In genomic region chr5:2017540-2018389, GRCh38 we compare ENCODE assay signal across 8 cellular contexts.
DNase-seq lines count a peak whose midpoint lies in the region; ATAC-seq and TF ChIP-seq lines count a peak whose summit lies in the region.

No MANE protein-coding gene starts in this region.

- TF ChIP-seq CTCF in KMS-11 (conservative IDR thresholded peaks at IDR 0.05; ENCODE audit: low read depth, low read length): peak; percentile 51
- TF ChIP-seq CTCF in astrocyte of the cerebellum (IDR thresholded peaks at IDR 0.05; ENCODE audit: low read depth, low read length, missing control alignments): peak; percentile 36
- peak in 3 of 4 experiments; percentile 33 to 53 (median 40) for TF ChIP-seq CTCF in prostate gland (IDR thresholded peaks at IDR 0.05)
- no peak for TF ChIP-seq CTCF in tibial artery (IDR thresholded peaks at IDR 0.05)

- peak; percentile 42 for DNase-seq in NOMO-1 treated with DMSO at 0.1 percent for 48 hours (lab: John Stamatoyannopoulos, UW; ENCODE audit: unreplicated experiment)
- no peak for DNase-seq in NOMO-1 treated with dmso at 0.1 percent for 144 hours (lab: John Stamatoyannopoulos, UW; ENCODE audit: unreplicated experiment)
- no peak for DNase-seq in astrocyte of the cerebellum (ENCODE audit: low read depth)
- no peak for DNase-seq in prostate gland (ENCODE audit: low spot score)
- DNase-seq in NK-92 treated with Interleukin-12 subunit alpha and Interleukin-12 subunit beta, amount 100 ng/mL, for 24 hours (lab: John Stamatoyannopoulos, UW): no peak
- DNase-seq in tibial artery: no peak

- H3K9me3 ChIP-seq in prostate gland: no peaks in the 10 kb centered on the region
- H3K9me3 ChIP-seq in tibial artery: no peaks in the 10 kb centered on the region

- H4K20me1 ChIP-seq in KMS-11 (ENCODE audit: insufficient read depth): no peaks in the 10 kb centered on the region

- no peak overlapping the region for H3K9ac ChIP-seq in KMS-11

- intact Hi-C loops in prostate gland (cut with DNase I): no loop called here
- intact Hi-C loops in tibial artery (cut with DNase I; ENCODE audit: low total_unique reads): no loop called here

- H3K36me3 ChIP-seq in KMS-11 (ENCODE audit: insufficient read depth): no peaks in the 10 kb centered on the region
- no peaks in the 10 kb centered on the region for H3K36me3 ChIP-seq in prostate gland
- no peaks in the 10 kb centered on the region for H3K36me3 ChIP-seq in tibial artery

- H3K27me3 ChIP-seq in KMS-11 (ENCODE audit: insufficient read depth, low read depth) (no peaks in the 10 kb centered on the region), prostate gland (replicated peaks; ENCODE audit: insufficient read depth) (no peaks in the 10 kb centered on the region), tibial artery (no peaks in the 10 kb centered on the region)

- no peak overlapping the region for H2AFZ ChIP-seq in KMS-11 (ENCODE audit: low read depth)

- H3K4me1 ChIP-seq in KMS-11 (ENCODE audit: low read depth, poor library complexity, severe bottlenecking) (no peaks in the 10 kb centered on the region), prostate gland (replicated peaks) (no peaks in the 10 kb centered on the region), tibial artery (no peaks in the 10 kb centered on the region)

- no peak overlapping the region for H3K4me3 ChIP-seq in KMS-11 (IDR thresholded peaks at IDR 0.05; ENCODE audit: insufficient read depth, low read depth, low read length)
- no peak overlapping the region for H3K4me3 ChIP-seq in astrocyte of the cerebellum (ENCODE audit: low read depth, low read length)
- H3K4me3 ChIP-seq in prostate gland: no peak overlapping the region
- no peak overlapping the region for H3K4me3 ChIP-seq in tibial artery

- WGBS in prostate gland: 89% methylated on average over 20 of the region's 20 CpGs

- no peak for TF ChIP-seq POLR2A in prostate gland (IDR thresholded peaks at IDR 0.05)

- ATAC-seq in GM19452 (IDR thresholded peaks at IDR 0.05; ENCODE audit: unreplicated experiment): no peak

- in situ Hi-C loops in astrocyte of the cerebellum (cut with HindIII; ENCODE audit: low sequenced_read_pairs): no loop called here

- H3K4me2 ChIP-seq in KMS-11: no peak overlapping the region

- H3K79me2 ChIP-seq in KMS-11 (ENCODE audit: insufficient read depth, low read depth): no peaks in the 10 kb centered on the region

- H3K27ac ChIP-seq in KMS-11 (no peak overlapping the region), prostate gland (no peak overlapping the region), tibial artery (no peak overlapping the region)

Comparison
In these comparisons a context has a peak if more than half of its experiments do, and no peak if none do; other contexts are left out.
1. CTCF ChIP-seq: peak in KMS-11 (single experiment), astrocyte of the cerebellum (single experiment) and prostate gland (3 of 4); none in tibial artery (0 of 2).